Comparison of ENCODE assay signal across 16 cellular contexts in genomic region chr19:18500820-18501219, GRCh38. TPM values are rescaled to one million over a fixed set of nuclear protein-coding genes. Genes with fewer than 3 reads are reported as not detected.
DNase-seq lines count a peak whose midpoint lies in the region; ATAC-seq and TF ChIP-seq lines count a peak whose summit lies in the region.
"Had no signal": no experiment of that assay in that cellular context is flagged by ENCODE, and none has a peak within 500 bp of the region (broad histone marks: within the 10 kb centered on the region; RNA-seq: fewer than 3 reads in every experiment).

No MANE protein-coding gene starts in this region.

- TF ChIP-seq CTCF in C4-2B (conservative IDR thresholded peaks at IDR 0.05) (no peak), esophagus squamous epithelium (IDR thresholded peaks at IDR 0.05) (no peak)

- H3K36me3 ChIP-seq in esophagus squamous epithelium, result no peaks in the 10 kb centered on the region
- H3K36me3 ChIP-seq in rectal smooth muscle tissue (ENCODE audit: control insufficient read depth, insufficient read depth, low read length), result no peaks in the 10 kb centered on the region

- peak overlapping the region; percentile 86 for H3K27ac ChIP-seq in C4-2B
- peak overlapping the region in 3 of 4 donors; percentile 52 to 74 (median 62) for H3K27ac ChIP-seq in esophagus squamous epithelium
- peak overlapping the region; percentile 25 for H3K27ac ChIP-seq in rectal smooth muscle tissue (ENCODE audit: low read depth, low read length)

- no peak overlapping the region for H3K9ac ChIP-seq in rectal smooth muscle tissue (ENCODE audit: low read length)

- H3K4me3 ChIP-seq in esophagus squamous epithelium (no peak overlapping the region), rectal smooth muscle tissue (ENCODE audit: low read length) (peak overlapping the region; percentile 9)

- DNase-seq in T-helper 17 cell (no peak), esophagus squamous epithelium (lab: John Stamatoyannopoulos, UW) (no peak), DMS153 (lab: John Stamatoyannopoulos, UW) (no peak), T-helper 2 cell (no peak)
- DNase-seq: activated CD4-positive, alpha-beta T cell treated with anti-CD3 and anti-CD28 coated beads for 4 hours; activated gamma-delta T cell treated with Interleukin-2 at 50 U/mL for 16 hours; effector CD4-positive, alpha-beta T cell; head of caudate nucleus; midbrain; NCI-H1694; NK-92 treated with Interleukin-12 subunit alpha and Interleukin-12 subunit beta, amount 100 ng/mL, for 24 hours had no signal

- no peaks in the 10 kb centered on the region for H3K27me3 Mint-ChIP-seq in T-helper 17 cell

- H3K4me3 Mint-ChIP-seq in T-helper 17 cell, result peak overlapping the region; percentile 39

- peaks cover 72% of the 10 kb centered on the region for H3K4me1 Mint-ChIP-seq in T-helper 17 cell

- intact Hi-C loops in esophagus squamous epithelium (cut with DNase I), result no loop called here

- H3K9me3 ChIP-seq in T-helper 17 cell (ENCODE audit: control insufficient read depth, low read length, poor library complexity, severe bottlenecking), result no peaks in the 10 kb centered on the region
- H3K9me3 ChIP-seq in esophagus squamous epithelium, result no peaks in the 10 kb centered on the region

- no peak for TF ChIP-seq POLR2A in esophagus squamous epithelium (IDR thresholded peaks at IDR 0.05)

- H3K27me3 ChIP-seq in esophagus squamous epithelium, result no peaks in the 10 kb centered on the region
- H3K27me3 ChIP-seq in rectal smooth muscle tissue (ENCODE audit: control insufficient read depth, insufficient read depth, low read length), result no peaks in the 10 kb centered on the region

- peaks cover 78 to 100% (median 99%) of the 10 kb centered on the region in 3 donors for H3K4me1 ChIP-seq in esophagus squamous epithelium
- H3K4me1 ChIP-seq in rectal smooth muscle tissue (ENCODE audit: control insufficient read depth, insufficient read depth, low read length), result peaks cover 39% of the 10 kb centered on the region

- peak overlapping the region; percentile 93 for H3K27ac Mint-ChIP-seq in T-helper 17 cell

- ATAC-seq in T-helper 17 cell, result no peak
- no peak for ATAC-seq in GM19328 (IDR thresholded peaks at IDR 0.05; ENCODE audit: unreplicated experiment)
- ATAC-seq in HG03521 (IDR thresholded peaks at IDR 0.05; ENCODE audit: unreplicated experiment), result no peak
- ATAC-seq: SK-N-SH treated with all-trans-retinoic acid at 6 μM for 48 hours had no signal

- no peaks in the 10 kb centered on the region for H3K36me3 Mint-ChIP-seq in T-helper 17 cell (ENCODE audit: low read depth)

- 53 to 69% methylated on average over 2 to 3 of the region's 11 CpGs for WGBS in esophagus squamous epithelium, 2 donors

RNA-seq across cellular contexts. Expression of gene ELL, which starts 21.1 kb away (rescaled TPM):
- 10 to 100 TPM; 51.0 to 62.8 TPM for total RNA-seq in T-helper 17 cell
- total RNA-seq in esophagus squamous epithelium, result 10 to 100 TPM in 2 of 4 donors, 1 to 10 TPM in 2; 5.9 to 12.8 (median 9.9) TPM

RNA-seq across cellular contexts. Expression of gene FKBP8, which starts 42.6 kb away (rescaled TPM):
- 100 to 1,000 TPM; 149 to 186 TPM for total RNA-seq in T-helper 17 cell
- total RNA-seq in esophagus squamous epithelium, result 100 to 1,000 TPM; 132 to 273 (median 247) TPM

RNA-seq across cellular contexts. Expression of gene KXD1, which starts 56.9 kb away (rescaled TPM):
- total RNA-seq in T-helper 17 cell, result 10 to 100 TPM; 69.6 to 78.5 TPM
- 100 to 1,000 TPM in 1 of 4 donors, 10 to 100 TPM in 3; 65.5 to 104 (median 83.5) TPM for total RNA-seq in esophagus squamous epithelium

Comparison
In these comparisons a context has a peak if more than half of its experiments do, and no peak if none do; other contexts are left out.
1. H3K27ac ChIP-seq: peak in every context shown above with its lines; median percentile 86 in C4-2B; 62 in esophagus squamous epithelium; 25 in rectal smooth muscle tissue.